22 cellular contexts compared by ENCODE assay signal in the genomic region with DNA sequence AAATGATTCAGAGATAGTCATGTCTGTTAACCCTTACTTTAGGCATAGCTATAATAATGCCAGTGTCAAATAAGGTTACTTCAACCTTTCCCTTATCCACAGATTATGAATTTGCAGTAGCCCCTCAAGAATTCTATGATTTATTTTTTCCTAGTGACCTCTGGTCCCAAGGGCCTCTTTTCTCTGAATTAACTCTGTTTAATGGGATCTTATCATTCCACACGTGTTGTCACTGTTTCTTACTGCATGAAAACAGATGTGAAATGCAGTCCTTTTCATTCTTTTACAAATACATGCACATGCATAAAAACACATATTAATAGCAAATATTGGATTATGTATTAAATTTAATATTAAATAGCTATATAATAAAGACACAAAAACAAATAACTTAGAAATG.
DNase-seq lines count a peak whose midpoint lies in the region; ATAC-seq and TF ChIP-seq lines count a peak whose summit lies in the region.
"Had no signal": no experiment of that assay in that cellular context is flagged by ENCODE, and none has a peak within 500 bp of the region (broad histone marks: within the 10 kb centered on the region; RNA-seq: fewer than 3 reads in every experiment).

No MANE protein-coding gene starts in this region.

- H3K4me2 ChIP-seq in Karpas-422 (ENCODE audit: low read depth, low read length, poor library complexity, severe bottlenecking): no peak overlapping the region
- H3K4me2 ChIP-seq: BLaER1 treated with 17β-estradiol and CSF1 and Interleukin-3, amounts not matched to agents 10 nM and 100 nM had no signal

- DNase-seq in Karpas-422: peak; percentile 12
- peak; percentile 93 for DNase-seq in SK-N-DZ (ENCODE audit: low spot score)
- DNase-seq in D341Med (ENCODE audit: low spot score): no peak
- no peak for DNase-seq in NCI-H187 treated with DMSO at 0.1 percent for 48 hours (lab: John Stamatoyannopoulos, UW)
- DNase-seq: 8988T; ACHN; Caco-2; Calu3; CD4-positive, alpha-beta T cell; CD8-positive, alpha-beta T cell; DMS 273 treated with DMSO at 0.1 percent for 48 hours; DMS153; DMS53; DMS79; DND-41; EL; GDM1 had no signal

- ATAC-seq in SK-N-SH treated with all-trans-retinoic acid at 6 μM for 48 hours (no peak), HG03108 (IDR thresholded peaks at IDR 0.05; ENCODE audit: unreplicated experiment) (no peak)
- ATAC-seq: CD8-positive, alpha-beta T cell; GM12878 had no signal

- H3K79me2 ChIP-seq in Karpas-422 (ENCODE audit: low read length): no peaks in the 10 kb centered on the region

- H3K4me3 ChIP-seq in Karpas-422 (ENCODE audit: low read length): no peak overlapping the region
- H3K4me3 ChIP-seq: BLaER1 treated with 17β-estradiol and CSF1 and Interleukin-3, amounts not matched to agents 10 nM and 100 nM; GM12878 had no signal

- no peak overlapping the region for H2AFZ ChIP-seq in Karpas-422 (ENCODE audit: low read length)

- no peak overlapping the region for H3K9ac ChIP-seq in Karpas-422 (ENCODE audit: low read length)
- H3K9ac ChIP-seq: BLaER1 treated with 17β-estradiol and CSF1 and Interleukin-3, amounts not matched to agents 10 nM and 100 nM had no signal

- H4K20me1 ChIP-seq in Karpas-422 (ENCODE audit: insufficient read depth, low read depth, low read length): no peaks in the 10 kb centered on the region
- H4K20me1 ChIP-seq: BLaER1 treated with 17β-estradiol and CSF1 and Interleukin-3, amounts not matched to agents 10 nM and 100 nM had no signal

- H3K9me2 ChIP-seq in Karpas-422 (replicated peaks; ENCODE audit: insufficient read depth, low read length): no peaks in the 10 kb centered on the region; the same call in 1 of the 2 replicates

- H3K4me1 ChIP-seq in Karpas-422 (ENCODE audit: low read length): no peaks in the 10 kb centered on the region
- H3K4me1 ChIP-seq: BLaER1 treated with 17β-estradiol and CSF1 and Interleukin-3, amounts not matched to agents 10 nM and 100 nM; Caco-2 had no signal

- no peak overlapping the region for H3K27ac ChIP-seq in Karpas-422 (ENCODE audit: low read length)
- H3K27ac ChIP-seq: BLaER1 treated with 17β-estradiol and CSF1 and Interleukin-3, amounts not matched to agents 10 nM and 100 nM; C4-2B had no signal

- no peaks in the 10 kb centered on the region for H3K36me3 ChIP-seq in Karpas-422 (ENCODE audit: insufficient read depth, low read length)
- H3K36me3 ChIP-seq: BLaER1 treated with 17β-estradiol and CSF1 and Interleukin-3, amounts not matched to agents 10 nM and 100 nM had no signal

- no peaks in the 10 kb centered on the region for H3K27me3 ChIP-seq in Karpas-422 (ENCODE audit: low read length)
- H3K27me3 ChIP-seq: BLaER1 treated with 17β-estradiol and CSF1 and Interleukin-3, amounts not matched to agents 10 nM and 100 nM had no signal

- H3K9me3 ChIP-seq in Karpas-422 (ENCODE audit: low read length): peaks cover 63% of the 10 kb centered on the region
- H3K9me3 ChIP-seq: Caco-2 had no signal

TF ChIP-seq in SK-N-SH treated with all-trans-retinoic acid at 6 μM for 48 hours, 23 proteins besides CTCF, POLR2A, EP300 and RAD21:
- TF ChIP-seq TCF4 (CRISPR knock-in tag; IDR thresholded peaks at IDR 0.05; ENCODE audit: borderline replicate concordance): peak; percentile 74; the same call in 1 of the 2 replicates
- TF ChIP-seq CSDC2 (CRISPR knock-in tag; IDR thresholded peaks at IDR 0.05): no peak

Comparison
In these comparisons a context has a peak if more than half of its experiments do, and no peak if none do; other contexts are left out.
1. DNase-seq: peak in Karpas-422 (single experiment) and SK-N-DZ (single experiment); none in D341Med (single experiment) and NCI-H187 treated with DMSO at 0.1 percent for 48 hours (single experiment).